27 cellular contexts compared by ENCODE assay signal in the genomic region with DNA sequence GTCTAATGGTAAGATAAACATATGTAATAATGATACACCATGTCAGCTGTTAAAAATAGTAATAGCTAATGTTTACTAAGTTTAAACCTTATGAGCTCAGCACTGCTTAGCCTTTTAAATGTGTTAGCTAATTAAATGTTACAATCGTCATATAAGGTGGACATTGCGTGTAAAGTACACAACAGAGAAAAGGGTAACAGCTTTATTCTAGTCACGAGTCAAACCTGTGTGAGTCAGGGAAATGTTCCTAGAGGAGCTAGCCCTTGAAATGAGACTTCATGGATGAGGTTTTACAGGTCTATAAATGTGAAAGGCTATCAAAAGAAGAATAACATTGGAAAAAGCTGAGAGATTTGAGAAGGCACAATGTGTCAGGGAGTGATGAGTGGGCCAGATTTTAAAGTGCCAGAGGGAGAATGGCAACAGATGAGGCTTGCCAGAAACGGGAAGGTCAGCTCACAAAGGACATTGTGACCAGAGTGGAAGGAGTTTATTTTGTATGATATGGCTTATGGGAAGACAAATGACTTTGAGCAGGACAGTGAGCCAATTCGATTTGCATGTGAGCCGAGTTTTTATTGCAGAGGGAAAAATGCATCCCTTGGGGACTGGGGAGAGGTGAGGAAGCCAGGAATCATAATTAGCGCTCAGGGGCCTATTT.
"Had no signal": no experiment of that assay in that cellular context is flagged by ENCODE, and none has a peak within 500 bp of the region (broad histone marks: within the 10 kb centered on the region; RNA-seq: fewer than 3 reads in every experiment).

No MANE protein-coding gene starts in this region.

- H3K27ac Mint-ChIP-seq: activated CD4-positive, alpha-beta memory T cell treated with anti-CD3 and anti-CD28 coated beads, Interleukin-2, amount 10 ng/mL, durations not matched to agents 7 days and 5 days; activated CD4-positive, alpha-beta T cell treated with anti-CD3 and anti-CD28 coated beads, Interleukin-2, amount 10 ng/mL, durations not matched to agents 7 days and 5 days; activated naive CD4-positive, alpha-beta T cell treated with anti-CD3 and anti-CD28 coated beads, Interleukin-2, amount 50 U/mL, for 24 hours; activated naive CD8-positive, alpha-beta T cell treated with anti-CD3 and anti-CD28 coated beads, Interleukin-2, amount 50 U/mL, for 24 hours; activated T-helper 2 cell treated with anti-CD3 and anti-CD28 coated beads, Interferon-gamma antibody, Interleukin-2, Interleukin-4, amounts not matched to agents 10 μg/mL and 5 μg/mL and 100 μg/mL, durations not matched to agents 14 hours and 24 hours and 36 hours; dendritic cell treated with granulocyte-macrophage colony-stimulating factor and Interleukin-4, amounts not matched to agents 40 ng/mL and 50 ng/mL, for 4 days; endodermal cell; mesothelial cell of epicardium; naive thymus-derived CD4-positive, alpha-beta T cell; progenitor cell of endocrine pancreas; stimulated activated effector memory CD8-positive, alpha-beta T cell treated with anti-CD3 and anti-CD28 coated beads, Interleukin-12 subunit alpha, Interleukin-12 subunit beta, amount 100 ng/mL, for 72 hours; stimulated activated naive CD8-positive, alpha-beta T cell treated with anti-CD3 and anti-CD28 coated beads, Interleukin-15, Interleukin-2, amounts not matched to agents 100 ng/mL and 50 ng/mL, for 24 hours; WTC11 had no signal

- H3K27ac ChIP-seq: foreskin keratinocyte, heart right ventricle, left ventricle myocardium inferior, ovary, sigmoid colon, tibial artery had no signal

- H3K9me3 Mint-ChIP-seq: activated CD4-positive, alpha-beta T cell treated with anti-CD3 and anti-CD28 coated beads, Interleukin-2, amount 10 ng/mL, durations not matched to agents 7 days and 5 days; activated naive CD4-positive, alpha-beta T cell treated with anti-CD3 and anti-CD28 coated beads, Interleukin-2, amount 50 U/mL, for 24 hours; dendritic cell treated with granulocyte-macrophage colony-stimulating factor and Interleukin-4, amounts not matched to agents 40 ng/mL and 50 ng/mL, for 4 days; endodermal cell; mesothelial cell of epicardium had no signal

- H3K27me3 ChIP-seq: foreskin keratinocyte, heart right ventricle, ovary, sigmoid colon, tibial artery had no signal

- ATAC-seq: activated naive CD8-positive, alpha-beta T cell treated with anti-CD3 and anti-CD28 coated beads, Interleukin-2, amount 50 U/mL, for 24 hours; esophagus mucosa; foreskin keratinocyte; heart right ventricle; naive thymus-derived CD4-positive, alpha-beta T cell; stimulated activated effector memory CD8-positive, alpha-beta T cell treated with anti-CD3 and anti-CD28 coated beads, Interleukin-12 subunit alpha, Interleukin-12 subunit beta, amount 100 ng/mL, for 72 hours; WTC11 had no signal

- H3K36me3 ChIP-seq: heart right ventricle, left ventricle myocardium inferior, ovary, sigmoid colon, tibial artery had no signal

- H3K9me3 ChIP-seq: heart right ventricle, left ventricle myocardium inferior, ovary, sigmoid colon, tibial artery had no signal

- H3K4me1 ChIP-seq: foreskin keratinocyte, heart right ventricle, left ventricle myocardium inferior, sigmoid colon, tibial artery had no signal

- H3K4me1 Mint-ChIP-seq: activated CD4-positive, alpha-beta memory T cell treated with anti-CD3 and anti-CD28 coated beads, Interleukin-2, amount 10 ng/mL, durations not matched to agents 7 days and 5 days; activated CD4-positive, alpha-beta T cell treated with anti-CD3 and anti-CD28 coated beads, Interleukin-2, amount 10 ng/mL, durations not matched to agents 7 days and 5 days; activated naive CD4-positive, alpha-beta T cell treated with anti-CD3 and anti-CD28 coated beads, Interleukin-2, amount 50 U/mL, for 24 hours; activated naive CD8-positive, alpha-beta T cell treated with anti-CD3 and anti-CD28 coated beads, Interleukin-2, amount 50 U/mL, for 24 hours; central memory CD8-positive, alpha-beta T cell; endodermal cell; mesothelial cell of epicardium; naive thymus-derived CD4-positive, alpha-beta T cell; stimulated activated effector memory CD8-positive, alpha-beta T cell treated with anti-CD3 and anti-CD28 coated beads, Interleukin-12 subunit alpha, Interleukin-12 subunit beta, amount 100 ng/mL, for 72 hours had no signal

- H3K4me3 ChIP-seq: heart right ventricle, left ventricle myocardium inferior, ovary, sigmoid colon, tibial artery had no signal

- H3K27me3 Mint-ChIP-seq: activated CD4-positive, alpha-beta memory T cell treated with anti-CD3 and anti-CD28 coated beads, Interleukin-2, amount 10 ng/mL, durations not matched to agents 7 days and 5 days; activated CD4-positive, alpha-beta T cell treated with anti-CD3 and anti-CD28 coated beads, Interleukin-2, amount 10 ng/mL, durations not matched to agents 7 days and 5 days; activated naive CD4-positive, alpha-beta T cell treated with anti-CD3 and anti-CD28 coated beads, Interleukin-2, amount 50 U/mL, for 24 hours; activated naive CD8-positive, alpha-beta T cell treated with anti-CD3 and anti-CD28 coated beads, Interleukin-2, amount 50 U/mL, for 24 hours; central memory CD8-positive, alpha-beta T cell; dendritic cell treated with granulocyte-macrophage colony-stimulating factor and Interleukin-4, amounts not matched to agents 40 ng/mL and 50 ng/mL, for 4 days; progenitor cell of endocrine pancreas; stimulated activated naive CD8-positive, alpha-beta T cell treated with anti-CD3 and anti-CD28 coated beads, Interleukin-15, Interleukin-2, amounts not matched to agents 100 ng/mL and 50 ng/mL, for 24 hours had no signal

- DNase-seq: activated CD4-positive, alpha-beta memory T cell treated with anti-CD3 and anti-CD28 coated beads, Interleukin-2, amount 10 ng/mL, durations not matched to agents 7 days and 5 days; activated CD4-positive, alpha-beta T cell treated with anti-CD3 and anti-CD28 coated beads for 1 hour; activated CD4-positive, alpha-beta T cell treated with anti-CD3 and anti-CD28 coated beads, Interleukin-2, amount 10 ng/mL, durations not matched to agents 7 days and 5 days; activated naive CD8-positive, alpha-beta T cell treated with anti-CD3 and anti-CD28 coated beads, Interleukin-2, amount 50 U/mL, for 24 hours; activated T-cell treated with anti-CD3 and anti-CD28 coated beads, Interleukin-2, amount 50 U/mL, for 48 hours; endodermal cell; foreskin keratinocyte; heart right ventricle; left ventricle myocardium inferior; naive thymus-derived CD4-positive, alpha-beta T cell; ovary; retina; sigmoid colon; small intestine; stimulated activated CD4-positive, alpha-beta T cell treated with anti-CD3 and anti-CD28 coated beads, Interleukin-4, amount 100 ng/mL, for 24 hours; T-helper 2 cell; tibial artery had no signal

- H3K4me3 Mint-ChIP-seq: activated CD4-positive, alpha-beta memory T cell treated with anti-CD3 and anti-CD28 coated beads, Interleukin-2, amount 10 ng/mL, durations not matched to agents 7 days and 5 days; activated CD4-positive, alpha-beta T cell treated with anti-CD3 and anti-CD28 coated beads, Interleukin-2, amount 10 ng/mL, durations not matched to agents 7 days and 5 days; activated naive CD4-positive, alpha-beta T cell treated with anti-CD3 and anti-CD28 coated beads, Interleukin-2, amount 50 U/mL, for 24 hours; activated naive CD8-positive, alpha-beta T cell treated with anti-CD3 and anti-CD28 coated beads, Interleukin-2, amount 50 U/mL, for 24 hours; central memory CD8-positive, alpha-beta T cell; dendritic cell treated with granulocyte-macrophage colony-stimulating factor and Interleukin-4, amounts not matched to agents 40 ng/mL and 50 ng/mL, for 4 days; endodermal cell; mesothelial cell of epicardium; naive thymus-derived CD4-positive, alpha-beta T cell; stimulated activated effector memory CD8-positive, alpha-beta T cell treated with anti-CD3 and anti-CD28 coated beads, Interleukin-12 subunit alpha, Interleukin-12 subunit beta, amount 100 ng/mL, for 72 hours; stimulated activated naive CD8-positive, alpha-beta T cell treated with anti-CD3 and anti-CD28 coated beads, Interleukin-15, Interleukin-2, amounts not matched to agents 100 ng/mL and 50 ng/mL, for 24 hours; WTC11 had no signal
